ENCODE assay signal across 19 cellular contexts in the genomic region with DNA sequence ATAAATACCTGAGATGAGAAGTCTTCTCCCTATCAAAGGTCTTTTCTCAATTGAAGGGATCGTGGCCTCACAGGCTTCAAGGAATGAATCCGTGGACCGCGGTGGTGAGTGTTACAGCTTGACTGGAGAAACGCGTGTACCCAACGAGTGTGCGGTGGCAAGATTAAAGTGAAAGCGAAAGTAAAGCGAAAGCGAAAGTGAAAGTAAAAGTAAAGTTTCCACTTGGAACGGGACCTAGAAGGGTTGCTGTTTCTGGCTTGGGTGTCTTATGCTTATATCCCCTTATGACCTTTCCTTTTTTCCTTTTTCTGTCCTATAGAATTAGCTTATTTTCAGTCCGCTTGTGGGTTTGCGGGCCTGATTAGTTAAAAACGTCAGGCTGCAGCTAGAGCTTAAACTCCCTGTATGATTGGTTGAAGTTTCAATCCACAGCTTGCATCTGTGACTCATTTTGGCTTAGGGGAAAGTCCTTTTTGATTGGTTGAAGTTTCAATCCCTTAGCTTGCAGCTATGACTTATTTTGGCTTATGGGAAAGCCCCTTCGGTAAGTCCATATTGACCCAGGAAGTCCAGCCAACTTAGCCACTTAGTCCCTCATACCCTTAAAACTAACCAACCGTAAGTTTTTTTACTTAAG.
DNase-seq lines count a peak whose midpoint lies in the region; ATAC-seq, FAIRE-seq and TF ChIP-seq lines count a peak whose summit lies in the region.
"Had no signal": no experiment of that assay in that cellular context is flagged by ENCODE, and none has a peak within 500 bp of the region (broad histone marks: within the 10 kb centered on the region; RNA-seq: fewer than 3 reads in every experiment).

No MANE protein-coding gene starts in this region.

- TF ChIP-seq POLR2A in H1 (IDR thresholded peaks at IDR 0.05; ENCODE audit: control extremely low read depth in 1 of 2, low read depth in 2 of 2, low read length in 2 of 2): no peak

- peak overlapping the region; percentile 64 for H3K56ac ChIP-seq in H1 (replicated peaks; ENCODE audit: insufficient read length, low read depth, low read length)

- H3K27me3 Mint-ChIP-seq in HFFc6 (ENCODE audit: insufficient read depth): no peaks in the 10 kb centered on the region
- H3K27me3 Mint-ChIP-seq: CD4-positive, alpha-beta T cell had no signal

- no peaks in the 10 kb centered on the region for H4K20me1 ChIP-seq in H1 (replicated peaks in 1 of 2; ENCODE audit: control insufficient read depth in 1 of 2, insufficient read depth in 2 of 2, low read length in 2 of 2)

- H3K23me2 ChIP-seq in H1 (ENCODE audit: low read depth, low read length): no peaks in the 10 kb centered on the region

- H3K79me1 ChIP-seq in H1 (ENCODE audit: low read depth, low read length): no peaks in the 10 kb centered on the region

- H3K36me3 Mint-ChIP-seq in HFFc6 (ENCODE audit: low read depth): no peaks in the 10 kb centered on the region; the same call in 1 of the 2 replicates

- H3K4me1 ChIP-seq in H1 (replicated peaks in 1 of 4; ENCODE audit: control insufficient read depth in 3 of 4, insufficient read depth in 4 of 4, low read length in 3 of 4) (peaks cover 0 to 5% (median 3%) of the 10 kb centered on the region in 4 experiments; a peak in 4 of 7 replicates), small intestine (ENCODE audit: control insufficient read depth in 2 of 2, insufficient read depth in 1 of 2, low read depth in 1 of 2, low read length in 1 of 2) (no peaks in the 10 kb centered on the region)
- H3K4me1 ChIP-seq: HAP-1 had no signal

- H2BK5ac ChIP-seq in H1 (ENCODE audit: low read depth, low read length): no peak overlapping the region; the same call in 1 of the 2 replicates

- H3K4me1 Mint-ChIP-seq in HFFc6 (ENCODE audit: low read depth): peaks cover 6% of the 10 kb centered on the region; the same call in 1 of the 2 replicates

- peak overlapping the region; percentile 47; the same call in 1 of the 2 replicates for H2AK5ac ChIP-seq in H1 (ENCODE audit: low read depth, low read length)

- H3K18ac ChIP-seq in H1 (ENCODE audit: extremely low read depth, low read length): peak overlapping the region; percentile 10; the same call in 1 of the 2 replicates

- peak overlapping the region; percentile 91 for H3K4ac ChIP-seq in H1 (replicated peaks; ENCODE audit: insufficient read length, low read depth, low read length)

- H3K27ac Mint-ChIP-seq in HFFc6: no peak overlapping the region
- H3K27ac Mint-ChIP-seq: activated T-helper 1 cell treated with anti-CD3 and anti-CD28 coated beads, Interleukin-12 subunit alpha, Interleukin-12 subunit beta, Interleukin-2, Interleukin-4 antibody, amounts not matched to agents 30 ng/mL and 10 ng/mL and 1 ng/mL, durations not matched to agents 14 hours and 24 hours and 36 hours; CD4-positive, alpha-beta T cell; endodermal cell had no signal

- H3K14ac ChIP-seq in H1 (ENCODE audit: insufficient read length): no peak overlapping the region

- TF ChIP-seq EP300 in H1 (IDR thresholded peaks at IDR 0.05; ENCODE audit: borderline replicate concordance in 1 of 2, low read depth in 2 of 2, low read length in 2 of 2): no peak

- no peaks in the 10 kb centered on the region for H3K9me3 ChIP-seq in H1 (ENCODE audit: insufficient read depth in 2 of 2, low read depth in 1 of 2, low read length in 1 of 2)
- no peaks in the 10 kb centered on the region for H3K9me3 ChIP-seq in small intestine (ENCODE audit: control insufficient read depth, low read depth)
- H3K9me3 ChIP-seq: HAP-1, ovary had no signal

- H3K9me3 Mint-ChIP-seq in HFFc6: peaks cover 31% of the 10 kb centered on the region

- peak; percentile 5 to 14 (median 12) for DNase-seq in NCI-H1417 (lab: John Stamatoyannopoulos, UW)
- DNase-seq in NCI-H1417 treated with DMSO at 0.1 percent for 48 hours (lab: John Stamatoyannopoulos, UW): no peak
- no peak for DNase-seq in HFFc6
- peak; percentile 8 for DNase-seq in RPMI7951 (ENCODE audit: low read depth)
- no peak for DNase-seq in H1 (ENCODE audit: low read depth in 1 of 2, low spot score in 2 of 2)
- no peak for DNase-seq in Right ventricle myocardium inferior (ENCODE audit: missing footprints)
- no peak for DNase-seq in small intestine
- DNase-seq: activated CD4-positive, alpha-beta T cell treated with anti-CD3 and anti-CD28 coated beads for 1 hour; brain microvascular endothelial cell; CD4-positive, alpha-beta T cell; endodermal cell; foreskin melanocyte; mucosa of descending colon; NCI-H2081 treated with DMSO at 0.1 percent for 48 hours; ovary; SW 1271 had no signal

- TF ChIP-seq RAD21 in H1 (IDR thresholded peaks at IDR 0.05 in 1 of 2, conservative IDR thresholded peaks at IDR 0.05 in 1 of 2; ENCODE audit: low read depth in 2 of 2, low read length in 2 of 2): no peak

- H3K23ac ChIP-seq in H1 (ENCODE audit: insufficient read length): no peak overlapping the region

- TF ChIP-seq CTCF in HFFc6 (IDR thresholded peaks at IDR 0.05) (no peak), H1 (IDR thresholded peaks at IDR 0.05; ENCODE audit: control extremely low read depth in 1 of 3, insufficient read depth in 1 of 3, low read depth in 1 of 3, low read length in 3 of 3) (no peak)

- FAIRE-seq in H1 (lab: Jason Lieb, UNC) (no peak), small intestine (lab: Jason Lieb, UNC) (no peak)

- peak overlapping the region; percentile 61; the same call in 1 of the 2 replicates for H2BK20ac ChIP-seq in H1 (ENCODE audit: low read length)

- no peak overlapping the region for H3K4me2 ChIP-seq in H1 (ENCODE audit: insufficient read depth in 1 of 2, low read depth in 2 of 2, low read length in 2 of 2)

- WGBS in H1 (ENCODE audit: extremely low coverage in 1 of 2, insufficient coverage in 1 of 2, insufficient read length in 1 of 2, insufficient replicate concordance in 2 of 2, low coverage in 1 of 2, low lambda C conversion rate in 2 of 2, missing lambda C conversion rate in 1 of 2), 2 experiments: 89 to 100% methylated on average over 2 to 17 of the region's 17 CpGs
- WGBS in small intestine, 3 donors: 85 to 91% (median 88%) methylated on average over 17 of the region's 17 CpGs

- peak overlapping the region; percentile 64 for H3K4me3 Mint-ChIP-seq in HFFc6
- H3K4me3 Mint-ChIP-seq: activated T-helper 1 cell treated with anti-CD3 and anti-CD28 coated beads, Interleukin-12 subunit alpha, Interleukin-12 subunit beta, Interleukin-2, Interleukin-4 antibody, amounts not matched to agents 30 ng/mL and 10 ng/mL and 1 ng/mL, durations not matched to agents 14 hours and 24 hours and 36 hours; CD4-positive, alpha-beta T cell; endodermal cell had no signal

- ATAC-seq in Right ventricle myocardium inferior (no peak), HG03175 (IDR thresholded peaks at IDR 0.05; ENCODE audit: unreplicated experiment) (no peak)
- ATAC-seq: mucosa of descending colon had no signal

- H4K5ac ChIP-seq in H1 (ENCODE audit: insufficient read length, low read depth, low read length): no peak overlapping the region

- H3K79me2 ChIP-seq in H1 (ENCODE audit: control insufficient read depth in 1 of 2, insufficient read depth in 2 of 2, low read length in 2 of 2): no peaks in the 10 kb centered on the region

- H3K4me3 ChIP-seq in H1 (ENCODE audit: extremely low read depth in 1 of 4, insufficient read depth in 2 of 4, low read depth in 3 of 4, low read length in 4 of 4) (no peak overlapping the region), small intestine (ENCODE audit: low read depth in 1 of 2, low read length in 2 of 2) (no peak overlapping the region)
- H3K4me3 ChIP-seq: HAP-1, mucosa of descending colon, ovary had no signal

- H3K36me3 ChIP-seq in H1 (ENCODE audit: control insufficient read depth in 2 of 4, insufficient read depth in 4 of 4, low read length in 3 of 4) (no peaks in the 10 kb centered on the region), small intestine (ENCODE audit: control insufficient read depth in 2 of 2, insufficient read depth in 2 of 2, low read length in 2 of 2) (no peaks in the 10 kb centered on the region)
- H3K36me3 ChIP-seq: brain microvascular endothelial cell, HAP-1, ovary had no signal

- no peaks in the 10 kb centered on the region for H3K27me3 ChIP-seq in H1 (replicated peaks in 1 of 4; ENCODE audit: control insufficient read depth in 3 of 4, extremely low read depth in 1 of 4, insufficient read depth in 3 of 4, low read length in 3 of 4)
- no peaks in the 10 kb centered on the region for H3K27me3 ChIP-seq in small intestine (ENCODE audit: control insufficient read depth in 2 of 2, insufficient read depth in 2 of 2, low read length in 2 of 2)
- H3K27me3 ChIP-seq: brain microvascular endothelial cell, ovary had no signal

- H2BK15ac ChIP-seq in H1 (ENCODE audit: low read length): no peak overlapping the region

- peak overlapping the region; percentile 85 for H4K91ac ChIP-seq in H1 (replicated peaks; ENCODE audit: insufficient read length, low read length)

- H4K8ac ChIP-seq in H1 (ENCODE audit: extremely low read depth, insufficient read depth, low read length): no peak overlapping the region

- no peak overlapping the region for H3K9ac ChIP-seq in H1 (replicated peaks in 1 of 4; ENCODE audit: extremely low read depth in 1 of 4, low read depth in 3 of 4, low read length in 3 of 4)

- H2AFZ ChIP-seq in H1 (ENCODE audit: low read length): no peak overlapping the region

- CTCF ChIA-PET in H1 (lab: Charles Lee; ENCODE audit: partially characterized antibody): interaction anchor here (0.6 to 1.5 kb wide), 4 partner anchors 24 to 289 kb away, joined by 3 to 4 read pairs (median 4); no protein-coding TSS in a partner anchor

- H2BK12ac ChIP-seq in H1 (ENCODE audit: low read depth, low read length): peak overlapping the region; percentile 78

- H2BK120ac ChIP-seq in H1 (replicated peaks; ENCODE audit: low read depth, low read length): peak overlapping the region; percentile 83

- POLR2A ChIA-PET in H1 (lab: Charles Lee; ENCODE audit: partially characterized antibody): interaction anchor here (0.8 to 2.1 kb wide), 4 partner anchors 10 to 131 kb away, joined by 3 to 12 read pairs (median 4); no protein-coding TSS in a partner anchor

- intact Hi-C loops in Right ventricle myocardium inferior (cut with DNase I): no loop called here

- H3K27ac ChIP-seq in H1 (ENCODE audit: low read depth, low read length) (no peak overlapping the region), small intestine (ENCODE audit: low read depth in 1 of 2, low read length in 1 of 2) (no peak overlapping the region)
- H3K27ac ChIP-seq: brain microvascular endothelial cell, ovary had no signal

TF ChIP-seq in H1, 55 proteins besides CTCF, POLR2A, EP300 and RAD21 (continues in another document):
- TF ChIP-seq RBBP5 (IDR thresholded peaks at IDR 0.05; ENCODE audit: borderline replicate concordance, low read depth, low read length) (no peak), CBX5 (IDR thresholded peaks at IDR 0.05; ENCODE audit: low read depth, low read length) (no peak), JUND (IDR thresholded peaks at IDR 0.05; ENCODE audit: low read length) (no peak), ZNF274 (IDR thresholded peaks at IDR 0.05; ENCODE audit: borderline replicate concordance, extremely low read depth, low read length) (no peak), PHF8 (conservative IDR thresholded peaks at IDR 0.05; ENCODE audit: low read depth, low read length) (no peak)
- TF ChIP-seq, protein P1, sequence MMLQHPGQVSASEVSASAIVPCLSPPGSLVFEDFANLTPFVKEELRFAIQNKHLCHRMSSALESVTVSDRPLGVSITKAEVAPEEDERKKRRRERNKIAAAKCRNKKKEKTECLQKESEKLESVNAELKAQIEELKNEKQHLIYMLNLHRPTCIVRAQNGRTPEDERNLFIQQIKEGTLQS (IDR thresholded peaks at IDR 0.05; ENCODE audit: insufficient read depth, low read depth, low read length): no peak

Comparison
In these comparisons a context has a peak if more than half of its experiments do, and no peak if none do; other contexts are left out.
1. DNase-seq: peak in NCI-H1417 (3 of 3) and RPMI7951 (single experiment); none in NCI-H1417 treated with DMSO at 0.1 percent for 48 hours (single experiment), HFFc6 (single experiment), H1 (0 of 2), Right ventricle myocardium inferior (single experiment) and small intestine (single experiment).